ENCODE assay signal across 15 cellular contexts in the genomic region with DNA sequence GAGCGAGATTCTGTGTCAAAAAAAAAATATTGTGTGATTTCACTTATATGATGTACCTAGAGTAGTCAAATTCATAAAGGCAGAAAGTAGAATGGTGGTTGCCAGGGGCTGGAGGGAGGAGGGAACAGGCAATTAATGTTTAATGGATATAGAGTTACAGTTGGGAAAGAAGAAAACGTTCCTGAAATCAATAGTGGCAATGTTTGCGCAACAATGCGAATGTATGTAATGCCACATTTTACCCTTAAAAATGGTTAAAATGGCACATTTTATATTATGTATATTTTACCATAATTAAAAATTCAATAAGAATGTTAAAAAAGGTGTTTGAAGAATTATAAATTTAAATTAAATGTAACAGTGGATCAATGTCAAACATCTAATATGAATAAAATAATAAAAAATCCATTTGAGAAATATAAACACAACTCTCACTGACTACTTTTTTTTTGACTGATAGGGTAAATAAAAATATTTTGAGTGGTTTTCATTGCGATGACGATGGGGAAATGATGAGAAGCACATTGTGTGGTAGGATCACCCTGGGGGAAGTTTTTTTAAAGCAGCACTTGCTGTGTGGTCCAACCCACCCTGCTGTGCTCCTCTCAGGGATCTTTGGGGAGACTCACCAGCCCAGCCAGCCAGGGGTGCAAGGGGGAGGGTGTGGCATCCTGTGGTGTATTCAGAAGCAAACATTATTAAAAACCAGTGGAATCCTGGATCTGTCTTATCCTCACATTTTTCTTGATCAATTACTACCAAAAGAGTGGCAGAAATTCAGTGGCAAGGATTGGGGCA. TPM values are rescaled to one million over a fixed set of nuclear protein-coding genes. Genes with fewer than 3 reads are reported as not detected.
DNase-seq lines count a peak whose midpoint lies in the region; ATAC-seq and TF ChIP-seq lines count a peak whose summit lies in the region.
"Had no signal": no experiment of that assay in that cellular context is flagged by ENCODE, and none has a peak within 500 bp of the region (broad histone marks: within the 10 kb centered on the region; RNA-seq: fewer than 3 reads in every experiment).

No MANE protein-coding gene starts in this region.

- TF ChIP-seq CTCF in colonic mucosa (IDR thresholded peaks at IDR 0.05) = no peak

- H3K9ac ChIP-seq in colonic mucosa (ENCODE audit: low read depth in 2 of 2, low read length in 2 of 2) = no peak overlapping the region

- no peak for ATAC-seq in HG03521 (IDR thresholded peaks at IDR 0.05; ENCODE audit: unreplicated experiment)

- no peaks in the 10 kb centered on the region for H3K4me1 ChIP-seq in colonic mucosa
- H3K4me1 ChIP-seq: breast epithelium had no signal

- H3K4me3 ChIP-seq in colonic mucosa = no peak overlapping the region
- H3K4me3 ChIP-seq: breast epithelium, transverse colon had no signal

- DNase-seq in stimulated activated CD4-positive, alpha-beta T cell treated with anti-CD3 and anti-CD28 coated beads, Interleukin-15, amount 100 ng/mL, for 24 hours = peak; percentile 39
- DNase-seq in stimulated activated CD4-positive, alpha-beta T cell treated with anti-CD3 and anti-CD28 coated beads, Interleukin-12 subunit alpha, Interleukin-12 subunit beta, amount 100 ng/mL, for 4 hours = no peak
- peak; percentile 50 for DNase-seq in activated CD8-positive, alpha-beta memory T cell treated with anti-CD3 and anti-CD28 coated beads, Interleukin-2, amount 50 U/mL, for 4 hours
- DNase-seq in effector CD8-positive, alpha-beta T cell (lab: John Stamatoyannopoulos, UW) = peak; percentile 25
- no peak for DNase-seq in NCI-H1417 (lab: John Stamatoyannopoulos, UW)
- no peak for DNase-seq in NCI-H2107 treated with DMSO at 0.1 percent for 48 hours (lab: John Stamatoyannopoulos, UW; ENCODE audit: unreplicated experiment)
- no peak for DNase-seq in colonic mucosa
- DNase-seq: NCI-H1930; NCI-H524; retina; stimulated activated CD4-positive, alpha-beta T cell treated with anti-CD3 and anti-CD28 coated beads, Interleukin-2, amount 100 ng/mL, for 24 hours; stimulated activated CD8-positive, alpha-beta memory T cell treated with anti-CD3 and anti-CD28 coated beads, Interleukin-4, amount 100 ng/mL, for 48 hours; transverse colon had no signal

- intact Hi-C loops in colonic mucosa (cut with DNase I) = loop anchor here (5.0 kb wide), 2 partner anchors 157 to 352 kb away; no protein-coding TSS in a partner anchor

- no peaks in the 10 kb centered on the region for H3K27me3 ChIP-seq in colonic mucosa
- H3K27me3 ChIP-seq: breast epithelium, transverse colon had no signal

- no peaks in the 10 kb centered on the region for H3K9me3 ChIP-seq in colonic mucosa
- H3K9me3 ChIP-seq: breast epithelium, transverse colon had no signal

- H3K27ac ChIP-seq in colonic mucosa = no peak overlapping the region
- H3K27ac ChIP-seq: breast epithelium had no signal

- no peaks in the 10 kb centered on the region for H3K36me3 ChIP-seq in colonic mucosa
- H3K36me3 ChIP-seq: breast epithelium, transverse colon had no signal

RNA-seq across cellular contexts. Expression of a gene that starts 4.3 kb away (rescaled TPM):
- 1 to 10 TPM; 6.1 to 8.6 TPM for total RNA-seq in colonic mucosa

Comparison
In these comparisons a context has a peak if more than half of its experiments do, and no peak if none do; other contexts are left out.
1. DNase-seq: peak in stimulated activated CD4-positive, alpha-beta T cell treated with anti-CD3 and anti-CD28 coated beads, Interleukin-15, amount 100 ng/mL, for 24 hours (single experiment), activated CD8-positive, alpha-beta memory T cell treated with anti-CD3 and anti-CD28 coated beads, Interleukin-2, amount 50 U/mL, for 4 hours (single experiment) and effector CD8-positive, alpha-beta T cell (single experiment); none in stimulated activated CD4-positive, alpha-beta T cell treated with anti-CD3 and anti-CD28 coated beads, Interleukin-12 subunit alpha, Interleukin-12 subunit beta, amount 100 ng/mL, for 4 hours (single experiment), NCI-H1417 (0 of 3), NCI-H2107 treated with DMSO at 0.1 percent for 48 hours (single experiment) and colonic mucosa (single experiment).